8 cellular contexts compared by ENCODE assay signal in genomic region chr17:55238931-55239297, GRCh38. TPM values are rescaled to one million over a fixed set of nuclear protein-coding genes. Genes with fewer than 3 reads are reported as not detected.
DNase-seq lines count a peak whose midpoint lies in the region; ATAC-seq and TF ChIP-seq lines count a peak whose summit lies in the region.

No MANE protein-coding gene starts in this region.

- peak overlapping the region; percentile 41 for H3K4me3 ChIP-seq in ovary

- intact Hi-C loops in CD4-positive, alpha-beta T cell (cut with DNase I, micrococcal nuclease): loop anchor here (1.0 to 5.0 kb wide), 4 partner anchors 25 to 272 kb away; partner anchors contain the start of genes HLF (in 2 of the 2), COX11 (in 1 of the 2), MMD (in 1 of the 2) and STXBP4 (in 1 of the 2)
- intact Hi-C loops in ovary (cut with DNase I): loop anchor here in 1 of 4 donors (2.0 kb wide), 1 partner anchor 26 kb away; the partner anchor contains the start of gene HLF

- H3K27ac Mint-ChIP-seq in CD4-positive, alpha-beta T cell: peak overlapping the region; percentile 68

- H3K36me3 Mint-ChIP-seq in CD4-positive, alpha-beta T cell (ENCODE audit: low read depth): no peaks in the 10 kb centered on the region

- CTCF ChIA-PET in CD4-positive, alpha-beta T cell (lab: Charles Lee): interaction anchor here (0.8 to 1.4 kb wide), 3 partner anchors 22 to 57 kb away, joined by 3 to 6 read pairs (median 5); no protein-coding TSS in a partner anchor

- DNase-seq in CD4-positive, alpha-beta T cell: peak in 1 of 10 experiments; percentile 5
- DNase-seq in Kasumi-1 (lab: John Stamatoyannopoulos, UW) (peak; percentile 59 to 79), germinal center (ENCODE audit: low spot score) (peak; percentile 13), ovary (peak in 1 of 5 donors; percentile 25), activated gamma-delta T cell (lab: John Stamatoyannopoulos, UW) (no peak), HT-29 (ENCODE audit: low spot score) (no peak)
- DNase-seq in activated CD4-positive, alpha-beta T cell treated with anti-CD3 and anti-CD28 coated beads, Interleukin-2, amount 50 U/mL, for 1 hour: peak; percentile 11

- 0 to 3% (median 1%) methylated on average over 4 of the region's 4 CpGs for WGBS in ovary, 3 donors

- POLR2A ChIA-PET in CD4-positive, alpha-beta T cell (lab: Charles Lee): interaction anchor here (1.0 to 3.6 kb wide), 4 partner anchors 23 to 182 kb away, joined by 3 to 57 read pairs (median 6); partner anchors contain the start of gene HLF

- TF ChIP-seq EP300 in ovary (IDR thresholded peaks at IDR 0.05): no peak

- no peaks in the 10 kb centered on the region for H3K27me3 ChIP-seq in CD4-positive, alpha-beta T cell (ENCODE audit: control insufficient read depth, insufficient read depth, low read length)
- no peaks in the 10 kb centered on the region for H3K27me3 ChIP-seq in ovary

- peaks cover 25% of the 10 kb centered on the region for H3K27me3 Mint-ChIP-seq in CD4-positive, alpha-beta T cell

- ATAC-seq in CD4-positive, alpha-beta T cell (ENCODE audit: poor library complexity): peak; percentile 27
- peak; percentile 21 for ATAC-seq in GM21360 (IDR thresholded peaks at IDR 0.05; ENCODE audit: unreplicated experiment)

- no peaks in the 10 kb centered on the region for H3K9me3 Mint-ChIP-seq in CD4-positive, alpha-beta T cell

- no peak for TF ChIP-seq POLR2A in ovary (IDR thresholded peaks at IDR 0.05)

- H3K4me1 ChIP-seq in ovary (ENCODE audit: insufficient read depth): peaks cover 3% of the 10 kb centered on the region

- H3K9me3 ChIP-seq in CD4-positive, alpha-beta T cell (ENCODE audit: control insufficient read depth, low read length): no peaks in the 10 kb centered on the region
- no peaks in the 10 kb centered on the region for H3K9me3 ChIP-seq in ovary

- peaks cover 25% of the 10 kb centered on the region for H3K4me1 Mint-ChIP-seq in CD4-positive, alpha-beta T cell (ENCODE audit: low read depth)

- H3K36me3 ChIP-seq in ovary: no peaks in the 10 kb centered on the region

- TF ChIP-seq CTCF in CD4-positive, alpha-beta T cell (IDR thresholded peaks at IDR 0.05): no peak
- TF ChIP-seq CTCF in ovary (IDR thresholded peaks at IDR 0.05): no peak

- no peak overlapping the region for H3K27ac ChIP-seq in CD4-positive, alpha-beta T cell (ENCODE audit: low read depth, low read length)
- peak overlapping the region in 1 of 2 donors; percentile 1 for H3K27ac ChIP-seq in ovary

- peak overlapping the region; percentile 89 for H3K4me3 Mint-ChIP-seq in CD4-positive, alpha-beta T cell

RNA-seq across cellular contexts. Expression of gene HLF, which starts 25.8 kb away (rescaled TPM):
- total RNA-seq in CD4-positive, alpha-beta T cell: 1 to 10 TPM; 4.3 to 4.9 TPM
- total RNA-seq in ovary: 100 to 1,000 TPM in 1 of 7 donors, 10 to 100 TPM in 6; 38.9 to 106 (median 54.3) TPM
- 10 to 100 TPM; 28.0 to 37.9 TPM for polyA plus RNA-seq in ovary
- 0.05 and 0.08 TPM in 2 replicates for total RNA-seq in HT-29 (2014; rRNA removed; shearing (Covaris generic))

Comparison
In these comparisons a context has a peak if more than half of its experiments do, and no peak if none do; other contexts are left out.
1. DNase-seq: peak in Kasumi-1 (2 of 2), activated CD4-positive, alpha-beta T cell treated with anti-CD3 and anti-CD28 coated beads, Interleukin-2, amount 50 U/mL, for 1 hour (single experiment) and germinal center (single experiment); none in activated gamma-delta T cell (single experiment) and HT-29 (single experiment).
2. RNA of gene HLF, which starts 25.8 kb away (total RNA-seq): 38.9 to 106 TPM in ovary; 4.3 to 4.9 TPM in CD4-positive, alpha-beta T cell and 0.05 to 0.08 TPM in HT-29; every median in the first group is over 4 times any median in the second.